ENCODE assay signal across 8 cellular contexts in the genomic region with DNA sequence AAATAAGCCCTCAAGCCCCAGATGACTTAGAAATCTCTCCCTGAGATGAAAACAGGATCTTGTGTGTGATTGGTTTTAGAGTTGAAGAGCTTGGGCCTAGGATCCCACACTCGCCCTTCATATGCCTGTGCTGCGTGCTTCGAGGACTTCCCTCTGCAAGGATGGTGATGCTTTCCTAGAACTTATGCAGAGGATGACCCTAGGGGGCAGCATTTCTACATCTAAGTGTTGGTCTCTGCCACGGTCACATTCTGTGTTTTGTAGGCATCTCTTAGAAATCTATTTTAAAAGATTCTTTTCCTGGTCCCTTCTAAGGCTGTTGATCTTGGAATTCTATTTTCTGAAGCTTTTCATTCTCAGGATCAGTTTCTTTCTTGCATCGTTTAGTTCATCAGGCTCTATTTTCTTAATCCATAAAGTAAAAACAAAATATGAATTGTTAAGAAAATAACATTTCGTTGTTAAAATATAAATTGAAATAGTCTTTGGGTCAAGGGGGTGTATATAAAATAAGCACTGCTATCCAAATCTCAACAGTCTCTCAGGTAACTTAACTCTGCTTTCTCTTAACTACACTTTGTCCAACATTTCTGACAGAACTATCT. TPM values are rescaled to one million over a fixed set of nuclear protein-coding genes. Genes with fewer than 3 reads are reported as not detected.
DNase-seq lines count a peak whose midpoint lies in the region; ATAC-seq and TF ChIP-seq lines count a peak whose summit lies in the region.

No MANE protein-coding gene starts in this region.

- intact Hi-C loops in activated B cell treated with CpG ODN at 0.5 μM for 24 hours (cut with micrococcal nuclease) (loop anchor here (1.0 kb wide), 2 partner anchors 194 to 347 kb away; no protein-coding TSS in a partner anchor), heart right ventricle (cut with DNase I) (loop anchor here in 4 of 10 donors (1.0 to 10.0 kb wide), 3 partner anchors 39 to 342 kb away; no protein-coding TSS in a partner anchor)

- peak; percentile 18 for DNase-seq in stimulated activated CD4-positive, alpha-beta T cell treated with anti-CD3 and anti-CD28 coated beads, Interleukin-15, amount 100 ng/mL, for 24 hours
- DNase-seq in stimulated activated CD4-positive, alpha-beta T cell treated with anti-CD3 and anti-CD28 coated beads, Interleukin-4, amount 100 ng/mL, for 1 hour = no peak
- peak; percentile 41 for DNase-seq in MM.1S
- no peak for DNase-seq in activated B cell treated with CpG ODN at 0.5 μM for 24 hours
- DNase-seq in heart right ventricle = peak in 1 of 2 donors; percentile 57
- peak; percentile 75 for DNase-seq in putamen (ENCODE audit: low spot score)
- no peak for DNase-seq in activated effector memory CD4-positive, alpha-beta T cell treated with anti-CD3 and anti-CD28 coated beads, Interleukin-2, amount 50 U/mL, for 16 hours

- POLR2A ChIA-PET in activated B cell treated with CpG ODN at 0.5 μM for 24 hours (lab: Charles Lee) = no interaction called here

- peak; percentile 34 for ATAC-seq in activated B cell treated with CpG ODN at 0.5 μM for 24 hours (ENCODE audit: low read depth)
- peak; percentile 65 to 81 (median 70) for ATAC-seq in heart right ventricle
- no peak for ATAC-seq in HG02588 (IDR thresholded peaks at IDR 0.05; ENCODE audit: unreplicated experiment)

- peak; percentile 38 for TF ChIP-seq CTCF in MM.1S (IDR thresholded peaks at IDR 0.05; ENCODE audit: low read length)
- no peak for TF ChIP-seq CTCF in activated B cell treated with CpG ODN at 0.5 μM for 24 hours (IDR thresholded peaks at IDR 0.05)
- peak in 8 of 9 donors; percentile 18 to 67 (median 62) for TF ChIP-seq CTCF in heart right ventricle (IDR thresholded peaks at IDR 0.05)

- no peak overlapping the region for H3K4me3 ChIP-seq in MM.1S (ENCODE audit: low read length)
- no peak overlapping the region for H3K4me3 ChIP-seq in heart right ventricle

- H3K36me3 Mint-ChIP-seq in activated B cell treated with CpG ODN at 0.5 μM for 24 hours (ENCODE audit: low read depth) = peaks cover 3% of the 10 kb centered on the region

- H3K27ac Mint-ChIP-seq in activated B cell treated with CpG ODN at 0.5 μM for 24 hours = no peak overlapping the region

- no peak overlapping the region for H3K4me3 Mint-ChIP-seq in activated B cell treated with CpG ODN at 0.5 μM for 24 hours

- H3K4me2 ChIP-seq in MM.1S (ENCODE audit: low read depth, low read length) = no peak overlapping the region

- H3K9ac ChIP-seq in MM.1S (ENCODE audit: low read length) = no peak overlapping the region

- H3K27ac ChIP-seq in MM.1S (ENCODE audit: low read length) = no peak overlapping the region
- H3K27ac ChIP-seq in heart right ventricle = peak overlapping the region in 1 of 10 donors; percentile 36

- H3K9me3 ChIP-seq in MM.1S (replicated peaks; ENCODE audit: insufficient read depth, low read length) (no peaks in the 10 kb centered on the region), heart right ventricle (no peaks in the 10 kb centered on the region)

- H3K9me2 ChIP-seq in MM.1S (replicated peaks; ENCODE audit: insufficient read depth, low read length) = no peaks in the 10 kb centered on the region

- H4K20me1 ChIP-seq in MM.1S (ENCODE audit: insufficient read depth, low read length) = peaks cover 3% of the 10 kb centered on the region; the same call in 1 of the 2 replicates

- H3K79me2 ChIP-seq in MM.1S (ENCODE audit: low read length) = no peaks in the 10 kb centered on the region

- H3K27me3 ChIP-seq in MM.1S (replicated peaks; ENCODE audit: insufficient read depth, low read length) = no peaks in the 10 kb centered on the region
- H3K27me3 ChIP-seq in heart right ventricle = no peaks in the 10 kb centered on the region

- no peaks in the 10 kb centered on the region for H3K27me3 Mint-ChIP-seq in activated B cell treated with CpG ODN at 0.5 μM for 24 hours

- H3K36me3 ChIP-seq in MM.1S (replicated peaks; ENCODE audit: insufficient read depth, low read length) (peaks cover 9% of the 10 kb centered on the region; the same call in 1 of the 2 replicates), heart right ventricle (peaks cover 0 to 53% (median 4%) of the 10 kb centered on the region in 9 donors)

- H3K4me1 Mint-ChIP-seq in activated B cell treated with CpG ODN at 0.5 μM for 24 hours = peaks cover 3% of the 10 kb centered on the region

- H3K4me1 ChIP-seq in MM.1S (ENCODE audit: low read length) (no peaks in the 10 kb centered on the region), heart right ventricle (peaks cover 0 to 53% (median 3%) of the 10 kb centered on the region in 9 donors)

- H3F3A ChIP-seq in MM.1S (ENCODE audit: insufficient read depth, low read length) = no peaks in the 10 kb centered on the region

- no peak overlapping the region for H2AFZ ChIP-seq in MM.1S (ENCODE audit: low read length)

- H3K9me3 Mint-ChIP-seq in activated B cell treated with CpG ODN at 0.5 μM for 24 hours = no peaks in the 10 kb centered on the region

- CTCF ChIA-PET in activated B cell treated with CpG ODN at 0.5 μM for 24 hours (lab: Charles Lee) = interaction anchor here (1.3 kb wide), 2 partner anchors 69 to 629 kb away, joined by 3 read pairs; no protein-coding TSS in a partner anchor

- 39 to 51% methylated on average over 6 of the region's 6 CpGs for WGBS in heart right ventricle, 2 donors

RNA-seq across cellular contexts. Expression of a gene that starts 45.7 kb away (rescaled TPM):
- total RNA-seq in activated B cell treated with CpG ODN at 0.5 μM for 24 hours = 12.0 and 15.1 TPM in 2 replicates
- total RNA-seq in heart right ventricle = 1 to 10 TPM in 7 of 10 donors, under 1 TPM in 3; 0.68 to 4.1 (median 1.7) TPM
- polyA plus RNA-seq in heart right ventricle = 1 to 10 TPM in 1 of 2 donors, under 1 TPM in 1; 0.73 to 1.8 TPM

RNA-seq across cellular contexts. Expression of a gene that starts 48.0 kb away (rescaled TPM):
- total RNA-seq in activated B cell treated with CpG ODN at 0.5 μM for 24 hours = 26.1 and 27.9 TPM in 2 replicates
- 10 to 100 TPM; 16.6 to 23.4 (median 20.7) TPM for total RNA-seq in heart right ventricle
- polyA plus RNA-seq in heart right ventricle = 10 to 100 TPM; 13.0 to 22.5 TPM

Comparison
In these comparisons a context has a peak if more than half of its experiments do, and no peak if none do; other contexts are left out.
1. DNase-seq: peak in stimulated activated CD4-positive, alpha-beta T cell treated with anti-CD3 and anti-CD28 coated beads, Interleukin-15, amount 100 ng/mL, for 24 hours (single experiment), MM.1S (single experiment) and putamen (single experiment); none in stimulated activated CD4-positive, alpha-beta T cell treated with anti-CD3 and anti-CD28 coated beads, Interleukin-4, amount 100 ng/mL, for 1 hour (single experiment), activated B cell treated with CpG ODN at 0.5 μM for 24 hours (single experiment) and activated effector memory CD4-positive, alpha-beta T cell treated with anti-CD3 and anti-CD28 coated beads, Interleukin-2, amount 50 U/mL, for 16 hours (single experiment).